Comparison of ENCODE assay signal across 25 cellular contexts in genomic region chr1:164498792-164499191, GRCh38.
"Had no signal": no experiment of that assay in that cellular context is flagged by ENCODE, and none has a peak within 500 bp of the region (broad histone marks: within the 10 kb centered on the region; RNA-seq: fewer than 3 reads in every experiment).

No MANE protein-coding gene starts in this region.

- ATAC-seq: left colon; left lung; lower lobe of right lung; naive thymus-derived CD8-positive, alpha-beta T cell; pancreas; right cardiac atrium; sciatic nerve; stimulated activated naive B cell treated with anti-CD40 and anti-IgM and Interleukin-4, amounts not matched to agents 10 μg/mL and 1 μg/mL and 100 μg/mL, for 72 hours; stimulated activated naive CD8-positive, alpha-beta T cell treated with anti-CD3 and anti-CD28 coated beads, Interleukin-15, Interleukin-2, amounts not matched to agents 100 U/mL and 50 U/mL, for 24 hours had no signal

- DNase-seq: immature natural killer cell; kidney; left colon; left lung; lower lobe of right lung; mammary epithelial cell; mesenchymal stem cell; naive thymus-derived CD8-positive, alpha-beta T cell; nucleus accumbens; pancreas; posterior cingulate gyrus; retina; right cardiac atrium; stimulated activated CD4-positive, alpha-beta T cell treated with anti-CD3 and anti-CD28 coated beads, Interleukin-12 subunit alpha, Interleukin-12 subunit beta, amount 100 ng/mL, for 4 hours; stimulated activated CD4-positive, alpha-beta T cell treated with anti-CD3 and anti-CD28 coated beads, Interleukin-15, amount 100 ng/mL, for 24 hours; stimulated activated CD4-positive, alpha-beta T cell treated with anti-CD3 and anti-CD28 coated beads, Interleukin-2, amount 100 ng/mL, for 24 hours; stimulated activated CD4-positive, alpha-beta T cell treated with anti-CD3 and anti-CD28 coated beads, Interleukin-4, amount 100 ng/mL, for 1 hour; stimulated activated naive B cell treated with anti-CD40 and anti-IgM and Interleukin-4, amounts not matched to agents 10 μg/mL and 1 μg/mL and 100 μg/mL, for 72 hours; stimulated activated naive CD8-positive, alpha-beta T cell treated with anti-CD3 and anti-CD28 coated beads, Interleukin-15, Interleukin-2, amounts not matched to agents 100 U/mL and 50 U/mL, for 24 hours; stomach; testis; thyroid gland; transverse colon; upper lobe of left lung had no signal
